Comparison of ENCODE assay signal across 8 cellular contexts in the genomic region with DNA sequence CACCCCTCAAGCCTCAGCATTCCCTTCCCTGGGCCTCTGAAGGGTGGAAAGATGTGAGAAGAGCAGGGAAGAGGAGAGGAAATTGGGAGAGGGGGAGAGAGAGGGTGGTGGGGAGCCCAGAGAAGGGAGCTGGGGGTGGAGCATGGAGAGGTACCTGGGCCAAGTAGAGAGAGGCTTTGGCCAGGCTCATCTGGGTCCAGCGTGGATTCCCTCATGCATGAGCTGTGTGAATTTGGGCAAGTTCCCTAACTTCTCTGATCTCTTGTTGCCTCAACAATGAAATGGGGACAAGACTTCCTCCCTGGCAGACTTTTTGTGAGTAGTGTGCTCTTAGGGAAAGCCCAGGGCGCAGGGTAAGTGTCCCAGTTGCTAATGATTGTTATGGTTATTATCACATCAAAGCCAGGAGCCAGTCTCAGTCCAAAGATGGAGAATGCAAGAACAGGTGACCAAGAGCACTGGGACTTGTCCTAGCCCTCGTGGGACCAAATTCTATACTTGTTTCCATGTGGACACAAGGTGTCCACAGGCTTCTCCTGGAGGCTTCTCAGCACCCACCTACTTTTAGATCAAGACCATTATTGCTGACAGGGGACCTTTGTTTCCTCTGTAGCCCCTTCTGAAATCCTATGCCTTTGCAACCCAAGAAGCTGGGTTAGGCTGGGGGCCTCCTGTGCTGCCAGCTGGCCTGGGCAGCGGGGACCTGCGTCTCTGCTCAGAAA. TPM values are rescaled to one million over a fixed set of nuclear protein-coding genes. Genes with fewer than 3 reads are reported as not detected.
DNase-seq lines count a peak whose midpoint lies in the region; ATAC-seq and TF ChIP-seq lines count a peak whose summit lies in the region.

No MANE protein-coding gene starts in this region.

- in situ Hi-C loops in HAP-1 (cut with MboI; ENCODE audit: low sequenced_read_pairs): no loop called here

- H3K27ac Mint-ChIP-seq in CD4-positive, alpha-beta T cell: peak overlapping the region; percentile 91
- peak overlapping the region; percentile 95 for H3K27ac Mint-ChIP-seq in progenitor cell of endocrine pancreas

- intact Hi-C loops in CD4-positive, alpha-beta T cell (cut with DNase I, micrococcal nuclease): no loop called here
- intact Hi-C loops in esophagus squamous epithelium (cut with DNase I): no loop called here

- H3K9me3 ChIP-seq in CD4-positive, alpha-beta T cell (ENCODE audit: control insufficient read depth, low read length): no peaks in the 10 kb centered on the region
- H3K9me3 ChIP-seq in SJCRH30 (replicated peaks) (no peaks in the 10 kb centered on the region), esophagus squamous epithelium (no peaks in the 10 kb centered on the region), HAP-1 (no peaks in the 10 kb centered on the region)

- no peaks in the 10 kb centered on the region for H3K27me3 ChIP-seq in CD4-positive, alpha-beta T cell (ENCODE audit: control insufficient read depth, insufficient read depth, low read length)
- H3K27me3 ChIP-seq in SJCRH30 (no peaks in the 10 kb centered on the region), esophagus squamous epithelium (no peaks in the 10 kb centered on the region), HAP-1 (ENCODE audit: low read depth) (no peaks in the 10 kb centered on the region)

- H3K27me3 Mint-ChIP-seq in CD4-positive, alpha-beta T cell: no peaks in the 10 kb centered on the region
- peaks cover 2% of the 10 kb centered on the region for H3K27me3 Mint-ChIP-seq in progenitor cell of endocrine pancreas

- TF ChIP-seq CTCF in CD4-positive, alpha-beta T cell (IDR thresholded peaks at IDR 0.05): no peak
- TF ChIP-seq CTCF in esophagus squamous epithelium (IDR thresholded peaks at IDR 0.05): no peak
- TF ChIP-seq CTCF in progenitor cell of endocrine pancreas (IDR thresholded peaks at IDR 0.05; ENCODE audit: unreplicated experiment): no peak

- no peaks in the 10 kb centered on the region for H3K36me3 ChIP-seq in SJCRH30
- no peaks in the 10 kb centered on the region for H3K36me3 ChIP-seq in esophagus squamous epithelium
- no peaks in the 10 kb centered on the region for H3K36me3 ChIP-seq in HAP-1 (replicated peaks)

- DNase-seq in CD4-positive, alpha-beta T cell: no peak
- peak in 1 of 2 experiments; percentile 76 for DNase-seq in SJCRH30
- no peak for DNase-seq in esophagus squamous epithelium (lab: John Stamatoyannopoulos, UW)
- DNase-seq in progenitor cell of endocrine pancreas (ENCODE audit: low spot score, unreplicated experiment): no peak
- no peak for DNase-seq in HAP-1 (ENCODE audit: low spot score in 2 of 2)
- no peak for DNase-seq in HCEC 1CT

- ATAC-seq in CD4-positive, alpha-beta T cell (ENCODE audit: poor library complexity): no peak
- no peak for ATAC-seq in HG02884 (IDR thresholded peaks at IDR 0.05; ENCODE audit: unreplicated experiment)
- no peak for ATAC-seq in HG03175 (IDR thresholded peaks at IDR 0.05; ENCODE audit: unreplicated experiment)

- WGBS in esophagus squamous epithelium, 2 donors: 9 to 27% methylated on average over 3 to 4 of the region's 5 CpGs

- peaks cover 91% of the 10 kb centered on the region for H3K4me1 Mint-ChIP-seq in CD4-positive, alpha-beta T cell (ENCODE audit: low read depth)
- H3K4me1 Mint-ChIP-seq in progenitor cell of endocrine pancreas (ENCODE audit: low read depth): peaks cover 27% of the 10 kb centered on the region

- H3K36me3 Mint-ChIP-seq in CD4-positive, alpha-beta T cell (ENCODE audit: low read depth): peaks cover 61% of the 10 kb centered on the region
- no peaks in the 10 kb centered on the region for H3K36me3 Mint-ChIP-seq in progenitor cell of endocrine pancreas (ENCODE audit: insufficient read depth)

- H3K4me3 Mint-ChIP-seq in CD4-positive, alpha-beta T cell: peak overlapping the region; percentile 74
- H3K4me3 Mint-ChIP-seq in progenitor cell of endocrine pancreas (ENCODE audit: low read depth): no peak overlapping the region

- peaks cover 26% of the 10 kb centered on the region for H3K4me1 ChIP-seq in SJCRH30
- peaks cover 61 to 97% (median 79%) of the 10 kb centered on the region in 3 donors for H3K4me1 ChIP-seq in esophagus squamous epithelium
- no peaks in the 10 kb centered on the region for H3K4me1 ChIP-seq in HAP-1

- H3K9me3 Mint-ChIP-seq in CD4-positive, alpha-beta T cell: no peaks in the 10 kb centered on the region
- no peaks in the 10 kb centered on the region for H3K9me3 Mint-ChIP-seq in progenitor cell of endocrine pancreas (ENCODE audit: low read depth)

- no peak overlapping the region for H3K4me3 ChIP-seq in SJCRH30
- H3K4me3 ChIP-seq in esophagus squamous epithelium: peak overlapping the region in 2 of 4 donors; percentile 1 to 43
- H3K4me3 ChIP-seq in HAP-1: no peak overlapping the region

- POLR2A ChIA-PET in CD4-positive, alpha-beta T cell (lab: Charles Lee): interaction anchor here (0.6 to 7.8 kb wide), 15 partner anchors 12 to 85 kb away, joined by 3 to 178 read pairs (median 12); a partner anchor contains a TSS

- CTCF ChIA-PET in CD4-positive, alpha-beta T cell (lab: Charles Lee): interaction anchor here (1.7 kb wide), 1 partner anchor 13 kb away, joined by 6 read pairs; a partner anchor contains a TSS

- peak overlapping the region; percentile 69 for H3K27ac ChIP-seq in CD4-positive, alpha-beta T cell (ENCODE audit: low read depth, low read length)
- H3K27ac ChIP-seq in SJCRH30: peak overlapping the region; percentile 40
- H3K27ac ChIP-seq in esophagus squamous epithelium: peak overlapping the region; percentile 76 to 96 (median 94)

- no peak for TF ChIP-seq POLR2A in esophagus squamous epithelium (IDR thresholded peaks at IDR 0.05)

RNA-seq across cellular contexts. Expression of a gene that starts 13.9 kb away (rescaled TPM):
- 10 to 100 TPM; 31.7 to 35.0 TPM for total RNA-seq in CD4-positive, alpha-beta T cell
- total RNA-seq in SJCRH30 (2014; rRNA removed; shearing (Covaris generic)): 0.53 and 1.1 TPM in 2 replicates
- total RNA-seq in esophagus squamous epithelium: 10 to 100 TPM in 1 of 4 donors, 1 to 10 TPM in 3; 6.4 to 47.7 (median 8.1) TPM
- 2.0 and 3.1 TPM in 2 replicates for total RNA-seq in progenitor cell of endocrine pancreas

Comparison
In these comparisons a context has a peak if more than half of its experiments do, and no peak if none do; other contexts are left out.
1. H3K27ac ChIP-seq: peak in every context shown above with its lines; median percentile 94 in esophagus squamous epithelium; 69 in CD4-positive, alpha-beta T cell; 40 in SJCRH30.